3 cellular contexts compared by ENCODE assay signal in the genomic region with DNA sequence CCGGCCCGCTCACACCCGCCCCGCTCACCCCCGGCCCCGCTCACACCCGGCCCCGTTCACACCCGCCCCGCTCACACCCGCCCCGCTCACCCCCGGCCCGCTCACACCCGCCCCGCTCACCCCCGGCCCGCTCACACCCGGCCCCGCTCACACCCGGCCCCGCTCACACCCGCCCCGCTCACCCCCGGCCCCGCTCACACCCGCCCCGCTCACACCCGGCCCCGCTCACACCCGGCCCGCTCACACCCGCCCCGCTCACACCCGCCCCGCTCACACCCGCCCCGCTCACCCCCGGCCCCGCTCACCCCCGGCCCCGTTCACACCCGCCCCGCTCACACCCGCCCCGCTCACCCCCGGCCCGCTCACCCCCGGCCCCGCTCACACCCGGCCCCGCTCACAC. TPM values are rescaled to one million over a fixed set of nuclear protein-coding genes. Genes with fewer than 3 reads are reported as not detected.
"Had no signal": no experiment of that assay in that cellular context is flagged by ENCODE, and none has a peak within 500 bp of the region (broad histone marks: within the 10 kb centered on the region; RNA-seq: fewer than 3 reads in every experiment).

No MANE protein-coding gene starts in this region.

RNA-seq across cellular contexts. Expression of a gene that starts 7.2 kb away (rescaled TPM):
- total RNA-seq: mononuclear cell; naive thymus-derived CD4-positive, alpha-beta T cell had no signal

RNA-seq across cellular contexts. Expression of a gene that starts 31.9 kb away (rescaled TPM):
- total RNA-seq: mesenteric fat pad had no signal
